Comparison of ENCODE assay signal across 1 cellular context in genomic region chr7:25839084-25839769, GRCh38.
TF ChIP-seq lines count a peak whose summit lies in the region.

No MANE protein-coding gene starts in this region.

TF ChIP-seq in GM23338, 12 proteins besides CTCF, POLR2A, EP300 and RAD21 (continued from another document):
- TF ChIP-seq REST (IDR thresholded peaks at IDR 0.05; ENCODE audit: unreplicated experiment) (no peak), NANOG (IDR thresholded peaks at IDR 0.05; ENCODE audit: borderline replicate concordance) (no peak), EZH2 (IDR thresholded peaks at IDR 0.05; ENCODE audit: low read depth, unreplicated experiment) (no peak), ZNF331 (CRISPR knock-in tag; IDR thresholded peaks at IDR 0.05; ENCODE audit: low read depth) (no peak), JUNB (IDR thresholded peaks at IDR 0.05; ENCODE audit: unreplicated experiment) (no peak)
